Comparison of ENCODE assay signal across 15 cellular contexts in the genomic region with DNA sequence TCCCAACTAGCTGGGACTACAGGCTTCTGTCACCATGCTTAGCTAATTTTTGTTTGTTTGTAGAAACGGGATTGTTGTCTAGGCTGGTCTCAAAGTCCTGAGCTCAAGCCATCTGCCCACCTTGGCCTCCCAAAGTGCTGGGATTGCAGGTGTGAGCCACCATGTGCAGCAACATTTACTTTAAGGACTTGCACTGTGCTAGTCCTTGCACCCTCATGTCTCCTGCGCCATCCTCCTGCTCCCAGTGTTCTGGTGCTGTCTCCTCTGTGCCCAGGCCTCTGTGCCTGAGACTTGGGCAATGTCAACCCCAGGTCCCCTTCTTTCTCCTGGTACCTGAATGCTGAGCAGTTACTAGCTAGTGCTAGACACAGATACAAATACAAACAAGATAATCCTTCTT. TPM values are rescaled to one million over a fixed set of nuclear protein-coding genes. Genes with fewer than 3 reads are reported as not detected.
DNase-seq lines count a peak whose midpoint lies in the region; ATAC-seq and TF ChIP-seq lines count a peak whose summit lies in the region.
"Had no signal": no experiment of that assay in that cellular context is flagged by ENCODE, and none has a peak within 500 bp of the region (broad histone marks: within the 10 kb centered on the region; RNA-seq: fewer than 3 reads in every experiment).

No MANE protein-coding gene starts in this region.

- H3K27ac ChIP-seq in SU-DHL-6 (ENCODE audit: low read depth, low read length), result peak overlapping the region; percentile 98
- H3K27ac ChIP-seq in foreskin keratinocyte, result peak overlapping the region; percentile 38
- H3K27ac ChIP-seq in adrenal gland, result no peak overlapping the region
- no peak overlapping the region for H3K27ac ChIP-seq in transverse colon
- H3K27ac ChIP-seq: right atrium auricular region, SK-N-MC had no signal

- no peak for ATAC-seq in stimulated activated naive CD8-positive, alpha-beta T cell treated with anti-CD3 and anti-CD28 coated beads, Interleukin-15, Interleukin-2, amounts not matched to agents 100 U/mL and 50 U/mL, for 24 hours
- no peak for ATAC-seq in foreskin keratinocyte

- H3K4me3 ChIP-seq in SU-DHL-6 (ENCODE audit: insufficient read depth, low read length, poor library complexity, severe bottlenecking), result peak overlapping the region; percentile 49
- H3K4me3 ChIP-seq in adrenal gland, result no peak overlapping the region
- no peak overlapping the region for H3K4me3 ChIP-seq in transverse colon
- H3K4me3 ChIP-seq: right atrium auricular region, SK-N-MC, upper lobe of right lung had no signal

- peaks cover 15% of the 10 kb centered on the region; the same call in 1 of the 2 replicates for H3K79me2 ChIP-seq in SU-DHL-6 (ENCODE audit: insufficient read depth, low read length)

- WGBS in adrenal gland, 4 donors, result 68 to 87% (median 76%) methylated on average over 2 of the region's 2 CpGs
- 74% methylated on average over 2 of the region's 2 CpGs; no CpG with 5 or more reads in 1 of the 2 donors for WGBS in transverse colon (ENCODE audit: low coverage in 1 of 2), 2 donors

- no peaks in the 10 kb centered on the region for H3K36me3 ChIP-seq in SU-DHL-6 (ENCODE audit: low read length)
- no peaks in the 10 kb centered on the region for H3K36me3 ChIP-seq in adrenal gland (replicated peaks in 1 of 2)
- no peaks in the 10 kb centered on the region for H3K36me3 ChIP-seq in transverse colon
- H3K36me3 ChIP-seq: right atrium auricular region, upper lobe of right lung had no signal

- TF ChIP-seq EP300 in transverse colon (IDR thresholded peaks at IDR 0.05; ENCODE audit: low read depth), result no peak

- no peaks in the 10 kb centered on the region for H3K9me2 ChIP-seq in SU-DHL-6 (replicated peaks; ENCODE audit: insufficient read depth, low read length)

- H3K9me3 Mint-ChIP-seq in stimulated activated naive CD8-positive, alpha-beta T cell treated with anti-CD3 and anti-CD28 coated beads, Interleukin-15, Interleukin-2, amounts not matched to agents 100 ng/mL and 50 ng/mL, for 24 hours, result no peaks in the 10 kb centered on the region

- in situ Hi-C loops in GM13976 (cut with MboI; ENCODE audit: low sequenced_read_pairs, unreplicated experiment) (loop anchor here (10.0 kb wide), 1 partner anchor 75 kb away; no protein-coding TSS in a partner anchor), transverse colon (cut with MboI; ENCODE audit: low pct_ligation_motif_present in 1 of 4, low pct_unique_long_range_greater_than_20kb in 1 of 4, low sequenced_read_pairs in 3 of 4) (no loop called here)

- peak overlapping the region; percentile 91 for H3K27ac Mint-ChIP-seq in stimulated activated naive CD8-positive, alpha-beta T cell treated with anti-CD3 and anti-CD28 coated beads, Interleukin-15, Interleukin-2, amounts not matched to agents 100 ng/mL and 50 ng/mL, for 24 hours

- no peak for DNase-seq in stimulated activated naive CD8-positive, alpha-beta T cell treated with anti-CD3 and anti-CD28 coated beads, Interleukin-15, Interleukin-2, amounts not matched to agents 100 U/mL and 50 U/mL, for 24 hours
- no peak for DNase-seq in foreskin keratinocyte
- no peak for DNase-seq in adrenal gland
- no peak for DNase-seq in GM13976 (ENCODE audit: low spot score)
- DNase-seq in NCI-H2029 (lab: John Stamatoyannopoulos, UW), result no peak
- no peak for DNase-seq in transverse colon
- DNase-seq: activated CD8-positive, alpha-beta memory T cell treated with anti-CD3 and anti-CD28 coated beads, Interleukin-2, amount 50 U/mL, for 48 hours; DMS 273 treated with DMSO at 0.1 percent for 48 hours; NCI-H1092 treated with DMSO at 0.1 percent for 48 hours; NCI-H345; upper lobe of right lung had no signal

- H3K4me1 Mint-ChIP-seq in stimulated activated naive CD8-positive, alpha-beta T cell treated with anti-CD3 and anti-CD28 coated beads, Interleukin-15, Interleukin-2, amounts not matched to agents 100 ng/mL and 50 ng/mL, for 24 hours (ENCODE audit: low read depth), result peaks cover 35% of the 10 kb centered on the region

- H3K4me3 Mint-ChIP-seq in stimulated activated naive CD8-positive, alpha-beta T cell treated with anti-CD3 and anti-CD28 coated beads, Interleukin-15, Interleukin-2, amounts not matched to agents 100 ng/mL and 50 ng/mL, for 24 hours, result no peak overlapping the region

- H3K9me3 ChIP-seq in SU-DHL-6 (ENCODE audit: insufficient read depth, low read length) (no peaks in the 10 kb centered on the region), adrenal gland (replicated peaks in 1 of 3) (no peaks in the 10 kb centered on the region), transverse colon (no peaks in the 10 kb centered on the region)
- H3K9me3 ChIP-seq: right atrium auricular region, upper lobe of right lung had no signal

- H3K4me2 ChIP-seq in SU-DHL-6 (ENCODE audit: low read depth, low read length, poor library complexity, severe bottlenecking), result peak overlapping the region; percentile 83

- peaks cover 83% of the 10 kb centered on the region for H3F3A ChIP-seq in SU-DHL-6 (ENCODE audit: insufficient read depth)

- H3K36me3 Mint-ChIP-seq in stimulated activated naive CD8-positive, alpha-beta T cell treated with anti-CD3 and anti-CD28 coated beads, Interleukin-15, Interleukin-2, amounts not matched to agents 100 ng/mL and 50 ng/mL, for 24 hours (ENCODE audit: low read depth), result no peaks in the 10 kb centered on the region

- H3K27me3 ChIP-seq in SU-DHL-6 (ENCODE audit: low read length), result no peaks in the 10 kb centered on the region
- no peaks in the 10 kb centered on the region for H3K27me3 ChIP-seq in foreskin keratinocyte
- no peaks in the 10 kb centered on the region for H3K27me3 ChIP-seq in adrenal gland
- no peaks in the 10 kb centered on the region for H3K27me3 ChIP-seq in transverse colon
- H3K27me3 ChIP-seq: right atrium auricular region, upper lobe of right lung had no signal

- H3K4me1 ChIP-seq in foreskin keratinocyte (peaks cover 16% of the 10 kb centered on the region), adrenal gland (replicated peaks in 1 of 2) (no peaks in the 10 kb centered on the region), transverse colon (peaks cover 0 to 8% (median 0%) of the 10 kb centered on the region in 4 donors)
- H3K4me1 ChIP-seq: right atrium auricular region had no signal

- H3K9ac ChIP-seq in SU-DHL-6 (ENCODE audit: low read length), result peak overlapping the region; percentile 77

- H4K20me1 ChIP-seq in SU-DHL-6 (ENCODE audit: low read depth, low read length), result no peaks in the 10 kb centered on the region

- TF ChIP-seq POLR2A in adrenal gland (IDR thresholded peaks at IDR 0.05), result no peak
- no peak for TF ChIP-seq POLR2A in transverse colon (IDR thresholded peaks at IDR 0.05)

- TF ChIP-seq CTCF in SU-DHL-6 (IDR thresholded peaks at IDR 0.05; ENCODE audit: insufficient read depth, low read length, poor library complexity, severe bottlenecking) (no peak), foreskin keratinocyte (conservative IDR thresholded peaks at IDR 0.05) (no peak), adrenal gland (IDR thresholded peaks at IDR 0.05) (no peak), GM13976 (IDR thresholded peaks at IDR 0.05; ENCODE audit: borderline replicate concordance, control extremely low read depth, extremely low read depth, insufficient read depth, missing control alignments) (no peak), transverse colon (IDR thresholded peaks at IDR 0.05) (no peak)

- no peaks in the 10 kb centered on the region for H3K27me3 Mint-ChIP-seq in stimulated activated naive CD8-positive, alpha-beta T cell treated with anti-CD3 and anti-CD28 coated beads, Interleukin-15, Interleukin-2, amounts not matched to agents 100 ng/mL and 50 ng/mL, for 24 hours

- H2AFZ ChIP-seq in SU-DHL-6 (ENCODE audit: low read depth, low read length, severe bottlenecking), result no peak overlapping the region

- intact Hi-C loops in adrenal gland (cut with DNase I), result no loop called here
- intact Hi-C loops in transverse colon (cut with DNase I; ENCODE audit: low total_unique reads), result no loop called here

RNA-seq across cellular contexts. Expression of a gene that starts 26.7 kb away (rescaled TPM):
- total RNA-seq in foreskin keratinocyte (39.6 and 43.6 TPM in 2 replicates), adrenal gland (10 to 100 TPM in 4 of 8 donors, 1 to 10 TPM in 4; 3.3 to 11.3 (median 9.0) TPM), transverse colon (10 to 100 TPM in 3 of 4 donors, 1 to 10 TPM in 1; 7.9 to 48.2 (median 31.8) TPM)
- polyA plus RNA-seq in foreskin keratinocyte (10.3 and 14.2 TPM in 2 replicates), adrenal gland (10 to 100 TPM in 1 of 3 donors, 1 to 10 TPM in 2; 4.7 to 10.3 (median 4.7) TPM)

Comparison
In these comparisons a context has a peak if more than half of its experiments do, and no peak if none do; other contexts are left out.
1. H3K27ac ChIP-seq: peak in SU-DHL-6 (single experiment) and foreskin keratinocyte (single experiment); none in adrenal gland (0 of 5) and transverse colon (0 of 4).